ENCODE assay signal across 9 cellular contexts in genomic region chr15:44715142-44715796, GRCh38. TPM values are rescaled to one million over a fixed set of nuclear protein-coding genes. Genes with fewer than 3 reads are reported as not detected.
A peak's percentile ranks its signal among the peaks of the same experiment; 100 is the strongest.
DNase-seq lines count a peak whose midpoint lies in the region; ATAC-seq and TF ChIP-seq lines count a peak whose summit lies in the region.
"Had no signal": no experiment of that assay in that cellular context is flagged by ENCODE, and none has a peak within 500 bp of the region (broad histone marks: within the 10 kb centered on the region; RNA-seq: fewer than 3 reads in every experiment).

No MANE protein-coding gene starts in this region.

- H4K20me1 ChIP-seq in smooth muscle cell (ENCODE audit: low read depth): peaks cover 47% of the 10 kb centered on the region

- peaks cover 44 to 55% of the 10 kb centered on the region in 2 donors for H3K4me1 ChIP-seq in naive thymus-derived CD4-positive, alpha-beta T cell (ENCODE audit: control insufficient read depth in 2 of 2, insufficient read depth in 2 of 2, low read length in 2 of 2)
- H3K4me1 ChIP-seq in smooth muscle cell (ENCODE audit: low read depth): peaks cover 4% of the 10 kb centered on the region

- no peaks in the 10 kb centered on the region for H3K9me3 Mint-ChIP-seq in stimulated activated naive CD8-positive, alpha-beta T cell treated with anti-CD3 and anti-CD28 coated beads, Interleukin-15, Interleukin-2, amounts not matched to agents 100 ng/mL and 50 ng/mL, for 24 hours
- no peaks in the 10 kb centered on the region for H3K9me3 Mint-ChIP-seq in activated T-helper 17 cell treated with anti-CD3 and anti-CD28 coated beads, Interleukin-2, amount 50 U/mL, for 72 hours
- peaks cover 0 to 21% (median 0%) of the 10 kb centered on the region in 11 donors for H3K9me3 Mint-ChIP-seq in naive thymus-derived CD4-positive, alpha-beta T cell

- peaks cover 3% of the 10 kb centered on the region for H3F3A ChIP-seq in smooth muscle cell (ENCODE audit: low read depth)

- TF ChIP-seq CTCF in smooth muscle cell (IDR thresholded peaks at IDR 0.05; ENCODE audit: borderline replicate concordance, insufficient read depth, poor library complexity, severe bottlenecking): no peak

- peak overlapping the region; percentile 97 for H3K4me3 Mint-ChIP-seq in stimulated activated naive CD8-positive, alpha-beta T cell treated with anti-CD3 and anti-CD28 coated beads, Interleukin-15, Interleukin-2, amounts not matched to agents 100 ng/mL and 50 ng/mL, for 24 hours
- H3K4me3 Mint-ChIP-seq in activated T-helper 17 cell treated with anti-CD3 and anti-CD28 coated beads, Interleukin-2, amount 50 U/mL, for 72 hours: peak overlapping the region; percentile 89
- H3K4me3 Mint-ChIP-seq in naive thymus-derived CD4-positive, alpha-beta T cell: peak overlapping the region; percentile 93 to 100 (median 98)

- H3K27me3 Mint-ChIP-seq in stimulated activated naive CD8-positive, alpha-beta T cell treated with anti-CD3 and anti-CD28 coated beads, Interleukin-15, Interleukin-2, amounts not matched to agents 100 ng/mL and 50 ng/mL, for 24 hours: no peaks in the 10 kb centered on the region
- H3K27me3 Mint-ChIP-seq in activated T-helper 17 cell treated with anti-CD3 and anti-CD28 coated beads, Interleukin-2, amount 50 U/mL, for 72 hours: no peaks in the 10 kb centered on the region
- H3K27me3 Mint-ChIP-seq in naive thymus-derived CD4-positive, alpha-beta T cell: peaks cover 0 to 17% (median 0%) of the 10 kb centered on the region in 5 donors

- peaks cover 61% of the 10 kb centered on the region for H3K4me1 Mint-ChIP-seq in stimulated activated naive CD8-positive, alpha-beta T cell treated with anti-CD3 and anti-CD28 coated beads, Interleukin-15, Interleukin-2, amounts not matched to agents 100 ng/mL and 50 ng/mL, for 24 hours (ENCODE audit: low read depth)
- H3K4me1 Mint-ChIP-seq in activated T-helper 17 cell treated with anti-CD3 and anti-CD28 coated beads, Interleukin-2, amount 50 U/mL, for 72 hours: peaks cover 49% of the 10 kb centered on the region
- H3K4me1 Mint-ChIP-seq in naive thymus-derived CD4-positive, alpha-beta T cell: peaks cover 45 to 81% (median 62%) of the 10 kb centered on the region in 7 donors

- H3K27ac ChIP-seq in naive thymus-derived CD4-positive, alpha-beta T cell (ENCODE audit: low read depth, low read length): peak overlapping the region; percentile 95
- H3K27ac ChIP-seq in smooth muscle cell (ENCODE audit: low read depth): no peak overlapping the region

- peak overlapping the region; percentile 83 for H3K4me3 ChIP-seq in naive thymus-derived CD4-positive, alpha-beta T cell (ENCODE audit: low read length)
- no peak overlapping the region for H3K4me3 ChIP-seq in smooth muscle cell

- ATAC-seq in stimulated activated naive CD8-positive, alpha-beta T cell treated with anti-CD3 and anti-CD28 coated beads, Interleukin-15, Interleukin-2, amounts not matched to agents 100 U/mL and 50 U/mL, for 24 hours: no peak
- ATAC-seq in activated T-helper 17 cell treated with anti-CD3 and anti-CD28 coated beads, Interleukin-2, amount 50 U/mL, for 72 hours (replicated peaks): no peak
- ATAC-seq in naive thymus-derived CD4-positive, alpha-beta T cell: no peak
- ATAC-seq in GM21737 (IDR thresholded peaks at IDR 0.05; ENCODE audit: unreplicated experiment): no peak
- no peak for ATAC-seq in HG02885 (IDR thresholded peaks at IDR 0.05; ENCODE audit: poor library complexity, unreplicated experiment)

- peaks cover 88% of the 10 kb centered on the region for H3K36me3 Mint-ChIP-seq in stimulated activated naive CD8-positive, alpha-beta T cell treated with anti-CD3 and anti-CD28 coated beads, Interleukin-15, Interleukin-2, amounts not matched to agents 100 ng/mL and 50 ng/mL, for 24 hours (ENCODE audit: low read depth)
- peaks cover 98% of the 10 kb centered on the region for H3K36me3 Mint-ChIP-seq in activated T-helper 17 cell treated with anti-CD3 and anti-CD28 coated beads, Interleukin-2, amount 50 U/mL, for 72 hours (ENCODE audit: low read depth)
- peaks cover 11 to 82% (median 69%) of the 10 kb centered on the region in 5 donors for H3K36me3 Mint-ChIP-seq in naive thymus-derived CD4-positive, alpha-beta T cell

- POLR2A ChIA-PET in naive thymus-derived CD4-positive, alpha-beta T cell (lab: Charles Lee): interaction anchor here (0.6 to 39.4 kb wide), 8 partner anchors 10 to 137 kb away, joined by 3 to 3822 read pairs (median 7); partner anchors contain the start of genes SPG11 and TRIM69

- no peak overlapping the region for H2AFZ ChIP-seq in smooth muscle cell (ENCODE audit: low read depth)

- no peak for DNase-seq in stimulated activated naive CD8-positive, alpha-beta T cell treated with anti-CD3 and anti-CD28 coated beads, Interleukin-15, Interleukin-2, amounts not matched to agents 100 U/mL and 50 U/mL, for 24 hours
- DNase-seq in naive thymus-derived CD4-positive, alpha-beta T cell: peak in 4 of 9 donors; percentile 17 to 41 (median 26)
- DNase-seq in smooth muscle cell (lab: John Stamatoyannopoulos, UW; ENCODE audit: unreplicated experiment) (no peak), putamen (ENCODE audit: low spot score) (no peak)

- no peaks in the 10 kb centered on the region for H3K9me3 ChIP-seq in naive thymus-derived CD4-positive, alpha-beta T cell (ENCODE audit: control insufficient read depth in 2 of 3, low read length in 3 of 3)
- no peaks in the 10 kb centered on the region for H3K9me3 ChIP-seq in smooth muscle cell (replicated peaks; ENCODE audit: low read depth)

- peaks cover 50 to 68% (median 50%) of the 10 kb centered on the region in 3 experiments for H3K36me3 ChIP-seq in naive thymus-derived CD4-positive, alpha-beta T cell (ENCODE audit: control insufficient read depth in 2 of 3, insufficient read depth in 3 of 3, low read length in 3 of 3)
- H3K36me3 ChIP-seq in smooth muscle cell (ENCODE audit: low read depth): peaks cover 16% of the 10 kb centered on the region

- no peaks in the 10 kb centered on the region for H3K27me3 ChIP-seq in naive thymus-derived CD4-positive, alpha-beta T cell (ENCODE audit: control insufficient read depth in 2 of 2, insufficient read depth in 2 of 2, low read length in 2 of 2)
- H3K27me3 ChIP-seq in smooth muscle cell (ENCODE audit: low read depth): no peaks in the 10 kb centered on the region

- peak overlapping the region; percentile 100 for H3K27ac Mint-ChIP-seq in stimulated activated naive CD8-positive, alpha-beta T cell treated with anti-CD3 and anti-CD28 coated beads, Interleukin-15, Interleukin-2, amounts not matched to agents 100 ng/mL and 50 ng/mL, for 24 hours
- H3K27ac Mint-ChIP-seq in activated T-helper 17 cell treated with anti-CD3 and anti-CD28 coated beads, Interleukin-2, amount 50 U/mL, for 72 hours: peak overlapping the region; percentile 98
- H3K27ac Mint-ChIP-seq in naive thymus-derived CD4-positive, alpha-beta T cell: peak overlapping the region; percentile 64 to 100 (median 89)

- intact Hi-C loops in naive thymus-derived CD4-positive, alpha-beta T cell (cut with micrococcal nuclease): no loop called here

- WGBS in smooth muscle cell (ENCODE audit: low lambda C conversion rate): 94% methylated on average over 6 of the region's 6 CpGs

- CTCF ChIA-PET in naive thymus-derived CD4-positive, alpha-beta T cell (lab: Charles Lee): interaction anchor here (1.0 to 13.5 kb wide), 6 partner anchors 10 to 52 kb away, joined by 3 to 235 read pairs (median 4); partner anchors contain the start of genes SPG11 and TRIM69

- no peak overlapping the region for H3K4me2 ChIP-seq in smooth muscle cell

- no peak overlapping the region for H3K9ac ChIP-seq in smooth muscle cell (ENCODE audit: low read depth)

- H3K79me2 ChIP-seq in smooth muscle cell (ENCODE audit: low read depth): peaks cover 36% of the 10 kb centered on the region

RNA-seq across cellular contexts. Expression of gene B2M, which starts 4.0 kb away (rescaled TPM):
- total RNA-seq in activated T-helper 17 cell treated with anti-CD3 and anti-CD28 coated beads, Interleukin-2, amount 50 U/mL, for 72 hours: 1,000 to 10,000 TPM; 4,659 to 6,253 TPM
- 1,000 to 10,000 TPM; 4,325 to 8,698 (median 6,221) TPM for total RNA-seq in naive thymus-derived CD4-positive, alpha-beta T cell
- polyA plus RNA-seq in naive thymus-derived CD4-positive, alpha-beta T cell: over 10,000 TPM; 23,113 to 34,374 TPM
- total RNA-seq in smooth muscle cell: 1,861 and 2,004 TPM in 2 replicates
- 1,723 and 2,067 TPM in 2 replicates for polyA plus RNA-seq in smooth muscle cell

RNA-seq across cellular contexts. Expression of gene PATL2, which starts 4.1 kb away (rescaled TPM):
- total RNA-seq in activated T-helper 17 cell treated with anti-CD3 and anti-CD28 coated beads, Interleukin-2, amount 50 U/mL, for 72 hours: 10 to 100 TPM in 1 of 2 donors, 1 to 10 TPM in 1; 7.9 to 38.5 TPM
- total RNA-seq in naive thymus-derived CD4-positive, alpha-beta T cell: 10 to 100 TPM; 37.4 to 83.8 (median 71.3) TPM
- polyA plus RNA-seq in naive thymus-derived CD4-positive, alpha-beta T cell: 10 to 100 TPM; 11.4 to 17.3 TPM
- total RNA-seq in smooth muscle cell: not detected in 2 replicates
- not detected in 2 replicates for polyA plus RNA-seq in smooth muscle cell
- total RNA-seq: epithelial cell of proximal tubule had no signal

RNA-seq across cellular contexts. Expression of gene TRIM69, which starts 21.1 kb away (rescaled TPM):
- total RNA-seq in activated T-helper 17 cell treated with anti-CD3 and anti-CD28 coated beads, Interleukin-2, amount 50 U/mL, for 72 hours: 100 to 1,000 TPM in 1 of 2 donors, 10 to 100 TPM in 1; 40.3 to 100 TPM
- 10 to 100 TPM; 12.4 to 65.0 (median 28.0) TPM for total RNA-seq in naive thymus-derived CD4-positive, alpha-beta T cell
- polyA plus RNA-seq in naive thymus-derived CD4-positive, alpha-beta T cell: 10 to 100 TPM; 17.4 to 17.8 TPM
- total RNA-seq in smooth muscle cell: 4.8 and 5.3 TPM in 2 replicates
- 2.2 and 4.2 TPM in 2 replicates for polyA plus RNA-seq in smooth muscle cell

RNA-seq across cellular contexts. Expression of gene SPG11, which starts 51.8 kb away (rescaled TPM):
- total RNA-seq in activated T-helper 17 cell treated with anti-CD3 and anti-CD28 coated beads, Interleukin-2, amount 50 U/mL, for 72 hours: 10 to 100 TPM; 55.7 to 98.4 TPM
- total RNA-seq in naive thymus-derived CD4-positive, alpha-beta T cell: 100 to 1,000 TPM in 4 of 5 experiments, 10 to 100 TPM in 1; 92.2 to 137 (median 131) TPM
- 10 to 100 TPM; 26.1 to 32.1 TPM for polyA plus RNA-seq in naive thymus-derived CD4-positive, alpha-beta T cell
- 48.6 and 84.4 TPM in 2 replicates for total RNA-seq in smooth muscle cell
- 16.2 and 17.1 TPM in 2 replicates for polyA plus RNA-seq in smooth muscle cell
